8 cellular contexts compared by ENCODE assay signal in genomic region chr2:171921970-171922229, GRCh38. TPM values are rescaled to one million over a fixed set of nuclear protein-coding genes. Genes with fewer than 3 reads are reported as not detected.
DNase-seq lines count a peak whose midpoint lies in the region; ATAC-seq, FAIRE-seq and TF ChIP-seq lines count a peak whose summit lies in the region.

No MANE protein-coding gene starts in this region.

- no peak overlapping the region for H2AK5ac ChIP-seq in H1 (ENCODE audit: low read depth, low read length)

- no peak overlapping the region for H2BK120ac ChIP-seq in H1 (replicated peaks; ENCODE audit: low read depth, low read length)

- peak overlapping the region; percentile 88 for H3K27ac Mint-ChIP-seq in Calu3 (ENCODE audit: unreplicated experiment)

- intact Hi-C loops in Calu3 (cut with micrococcal nuclease; ENCODE audit: unreplicated experiment) (loop anchor here (10.0 kb wide), 1 partner anchor 183 kb away; the partner anchor contains the start of gene DLX2), ovary (cut with DNase I) (loop anchor here in 2 of 4 donors (10.0 kb wide), 1 partner anchor 163 kb away; the partner anchor contains the start of gene DLX1 (in 2 of the 2))

- CTCF ChIA-PET in Calu3 (lab: Charles Lee), result interaction anchor here (0.8 kb wide), 1 partner anchor 56 kb away, joined by 3 read pairs; no protein-coding TSS in a partner anchor
- CTCF ChIA-PET in H1 (lab: Charles Lee; ENCODE audit: partially characterized antibody), result interaction anchor here (0.6 to 2.2 kb wide), 3 partner anchors 9 to 283 kb away, joined by 3 to 7 read pairs (median 6); no protein-coding TSS in a partner anchor

- H3K9ac ChIP-seq in MM.1S (ENCODE audit: low read length), result peak overlapping the region; percentile 38; the same call in 1 of the 2 replicates
- peak overlapping the region in 3 of 4 experiments; percentile 59 to 62 (median 62); a peak in 5 of 7 replicates for H3K9ac ChIP-seq in H1 (replicated peaks in 1 of 4; ENCODE audit: extremely low read depth in 1 of 4, low read depth in 3 of 4, low read length in 3 of 4)

- H3K79me1 ChIP-seq in H1 (ENCODE audit: low read depth, low read length), result no peaks in the 10 kb centered on the region

- DNase-seq in Calu3 (no peak), MM.1S (no peak), H1 (ENCODE audit: low read depth in 1 of 2, low spot score in 2 of 2) (no peak), ovary (no peak), T-helper 9 cell (no peak), retina (no peak), COR-L47 (lab: John Stamatoyannopoulos, UW) (no peak)

- BruUV-seq in Calu3 (replicated peaks; lab: Mats Ljungman, UMichigan), result no TSS peak

- H3K4me1 ChIP-seq in MM.1S (ENCODE audit: low read length) (no peaks in the 10 kb centered on the region; the same call in 1 of the 2 replicates), H1 (replicated peaks in 1 of 4; ENCODE audit: control insufficient read depth in 3 of 4, insufficient read depth in 4 of 4, low read length in 3 of 4) (no peaks in the 10 kb centered on the region; a peak in 3 of 7 replicates), ovary (ENCODE audit: insufficient read depth) (peaks cover 7% of the 10 kb centered on the region)

- WGBS in H1 (ENCODE audit: extremely low coverage in 1 of 2, insufficient coverage in 1 of 2, insufficient read length in 1 of 2, insufficient replicate concordance in 2 of 2, low coverage in 1 of 2, low lambda C conversion rate in 2 of 2, missing lambda C conversion rate in 1 of 2), 2 experiments, result 18% methylated on average over 5 of the region's 5 CpGs; no CpG with 5 or more reads in 1 of the 2 experiments
- 9 to 18% (median 13%) methylated on average over 5 of the region's 5 CpGs for WGBS in ovary, 3 donors

- no peak overlapping the region for H3K4ac ChIP-seq in H1 (replicated peaks; ENCODE audit: insufficient read length, low read depth, low read length)

- TF ChIP-seq POLR2A in H1 (IDR thresholded peaks at IDR 0.05; ENCODE audit: control extremely low read depth in 1 of 2, low read depth in 2 of 2, low read length in 2 of 2) (no peak), ovary (IDR thresholded peaks at IDR 0.05) (no peak)

- no peak for TF ChIP-seq EP300 in H1 (IDR thresholded peaks at IDR 0.05; ENCODE audit: borderline replicate concordance in 1 of 2, low read depth in 2 of 2, low read length in 2 of 2)
- TF ChIP-seq EP300 in ovary (IDR thresholded peaks at IDR 0.05), result no peak

- H3K4me3 ChIP-seq in MM.1S (ENCODE audit: low read length), result peak overlapping the region; percentile 80
- H3K4me3 ChIP-seq in H1 (ENCODE audit: extremely low read depth in 1 of 4, insufficient read depth in 2 of 4, low read depth in 3 of 4, low read length in 4 of 4), result peak overlapping the region; percentile 27 to 98 (median 92); a peak in 7 of 8 replicates
- peak overlapping the region; percentile 89 for H3K4me3 ChIP-seq in ovary

- H2BK5ac ChIP-seq in H1 (ENCODE audit: low read depth, low read length), result no peak overlapping the region; the same call in 1 of the 2 replicates

- H4K5ac ChIP-seq in H1 (ENCODE audit: insufficient read length, low read depth, low read length), result no peak overlapping the region

- no peak overlapping the region for H2BK12ac ChIP-seq in H1 (ENCODE audit: low read depth, low read length)

- no peak overlapping the region for H2BK20ac ChIP-seq in H1 (ENCODE audit: low read length)

- H3K14ac ChIP-seq in H1 (ENCODE audit: insufficient read length), result no peak overlapping the region

- peak overlapping the region; percentile 67 for H2AFZ ChIP-seq in MM.1S (ENCODE audit: low read length)
- H2AFZ ChIP-seq in H1 (ENCODE audit: low read length), result peak overlapping the region; percentile 95

- H3K23me2 ChIP-seq in H1 (ENCODE audit: low read depth, low read length), result peaks cover 5% of the 10 kb centered on the region

- no peak for ATAC-seq in HG03039 (IDR thresholded peaks at IDR 0.05; ENCODE audit: unreplicated experiment)

- H3K27me3 Mint-ChIP-seq in Calu3 (ENCODE audit: unreplicated experiment), result no peaks in the 10 kb centered on the region

- peaks cover 8% of the 10 kb centered on the region for H3F3A ChIP-seq in MM.1S (ENCODE audit: insufficient read depth, low read length)

- H3K23ac ChIP-seq in H1 (ENCODE audit: insufficient read length), result no peak overlapping the region

- H4K8ac ChIP-seq in H1 (ENCODE audit: extremely low read depth, insufficient read depth, low read length), result no peak overlapping the region

- peak overlapping the region; percentile 52 for H3K4me2 ChIP-seq in MM.1S (ENCODE audit: low read depth, low read length)
- H3K4me2 ChIP-seq in H1 (ENCODE audit: insufficient read depth in 1 of 2, low read depth in 2 of 2, low read length in 2 of 2), result peak overlapping the region; percentile 74 to 75

- TF ChIP-seq RAD21 in H1 (IDR thresholded peaks at IDR 0.05 in 1 of 2, conservative IDR thresholded peaks at IDR 0.05 in 1 of 2; ENCODE audit: low read depth in 2 of 2, low read length in 2 of 2), result no peak

- H3K9me3 ChIP-seq in MM.1S (replicated peaks; ENCODE audit: insufficient read depth, low read length) (no peaks in the 10 kb centered on the region), H1 (ENCODE audit: insufficient read depth in 2 of 2, low read depth in 1 of 2, low read length in 1 of 2) (no peaks in the 10 kb centered on the region), ovary (no peaks in the 10 kb centered on the region)

- H4K20me1 ChIP-seq in MM.1S (ENCODE audit: insufficient read depth, low read length), result no peaks in the 10 kb centered on the region
- H4K20me1 ChIP-seq in H1 (replicated peaks in 1 of 2; ENCODE audit: control insufficient read depth in 1 of 2, insufficient read depth in 2 of 2, low read length in 2 of 2), result no peaks in the 10 kb centered on the region

- no peak for FAIRE-seq in H1 (lab: Jason Lieb, UNC)

- H3K36me3 ChIP-seq in MM.1S (replicated peaks; ENCODE audit: insufficient read depth, low read length) (no peaks in the 10 kb centered on the region; the same call in 1 of the 2 replicates), H1 (ENCODE audit: control insufficient read depth in 2 of 4, insufficient read depth in 4 of 4, low read length in 3 of 4) (peaks cover 0 to 11% (median 2%) of the 10 kb centered on the region in 4 experiments; a peak in 2 of 8 replicates), ovary (no peaks in the 10 kb centered on the region)

- H3K4me1 Mint-ChIP-seq in Calu3 (ENCODE audit: low read depth, unreplicated experiment), result peaks cover 18% of the 10 kb centered on the region

- peaks cover 26% of the 10 kb centered on the region for H3K36me3 Mint-ChIP-seq in Calu3 (ENCODE audit: insufficient read depth, unreplicated experiment)

- no peak overlapping the region for H4K91ac ChIP-seq in H1 (replicated peaks; ENCODE audit: insufficient read length, low read length)

- POLR2A ChIA-PET in H1 (lab: Charles Lee; ENCODE audit: partially characterized antibody), result interaction anchor here (0.5 to 2.8 kb wide), 7 partner anchors 9 to 198 kb away, joined by 3 to 13 read pairs (median 4); partner anchors contain the start of gene SLC25A12

- H2BK15ac ChIP-seq in H1 (ENCODE audit: low read length), result no peak overlapping the region

- peak overlapping the region; percentile 88 for H3K4me3 Mint-ChIP-seq in Calu3 (ENCODE audit: low read depth, unreplicated experiment)

- peak overlapping the region; percentile 86; the same call in 1 of the 2 replicates for H3K27ac ChIP-seq in MM.1S (ENCODE audit: low read length)
- peak overlapping the region; percentile 66; the same call in 1 of the 2 replicates for H3K27ac ChIP-seq in H1 (ENCODE audit: low read depth, low read length)
- peak overlapping the region; percentile 82 to 91 for H3K27ac ChIP-seq in ovary

- H3K27me3 ChIP-seq in MM.1S (replicated peaks; ENCODE audit: insufficient read depth, low read length) (no peaks in the 10 kb centered on the region), H1 (replicated peaks in 1 of 4; ENCODE audit: control insufficient read depth in 3 of 4, extremely low read depth in 1 of 4, insufficient read depth in 3 of 4, low read length in 3 of 4) (no peaks in the 10 kb centered on the region), ovary (no peaks in the 10 kb centered on the region)

- TF ChIP-seq CTCF in Calu3 (IDR thresholded peaks at IDR 0.05; ENCODE audit: unreplicated experiment) (no peak), MM.1S (IDR thresholded peaks at IDR 0.05; ENCODE audit: low read length) (no peak), H1 (IDR thresholded peaks at IDR 0.05; ENCODE audit: control extremely low read depth in 1 of 3, insufficient read depth in 1 of 3, low read depth in 1 of 3, low read length in 3 of 3) (no peak), ovary (IDR thresholded peaks at IDR 0.05) (no peak)

- H3K18ac ChIP-seq in H1 (ENCODE audit: extremely low read depth, low read length), result no peak overlapping the region

- no peaks in the 10 kb centered on the region for H3K9me3 Mint-ChIP-seq in Calu3 (ENCODE audit: low read depth, unreplicated experiment)

- peak overlapping the region; percentile 82 for H3K56ac ChIP-seq in H1 (replicated peaks; ENCODE audit: insufficient read length, low read depth, low read length)

- H3K79me2 ChIP-seq in MM.1S (ENCODE audit: low read length) (peaks cover 43% of the 10 kb centered on the region), H1 (ENCODE audit: control insufficient read depth in 1 of 2, insufficient read depth in 2 of 2, low read length in 2 of 2) (peaks cover 0 to 35% of the 10 kb centered on the region in 2 experiments; a peak in 2 of 4 replicates)

- H3K9me2 ChIP-seq in MM.1S (replicated peaks; ENCODE audit: insufficient read depth, low read length), result no peaks in the 10 kb centered on the region

RNA-seq across cellular contexts. Expression of gene HAT1, which starts 0.4 kb away (rescaled TPM):
- 58.2 and 64.3 TPM in 2 replicates for total RNA-seq in Calu3 (2022)
- 68.4 and 74.2 TPM in 2 replicates for total RNA-seq in H1 (2021; fragmentation: NEBNext Ultra II Directional; extraction: Animal tissue kit (Norgen Biotek cat#: 25700))
- polyA plus RNA-seq in H1 (2011; rRNA removed), result 21.2 and 44.6 TPM in 2 replicates
- 59.4 TPM for polyA plus RNA-seq in H1 (2011; cell fraction: cytosol; rRNA removed)
- 7.5 TPM for polyA plus RNA-seq in H1 (2011; cell fraction: nucleus; rRNA removed)
- 42.2 to 82.0 TPM (median 53.0 TPM) in 4 replicates for polyA plus RNA-seq in H1 (2012, experiment 1 of 2)
- 15.1 TPM for polyA plus RNA-seq in H1 (2012, experiment 2 of 2)
- 57.9 TPM for polyA plus RNA-seq in H1 (2013, experiment 1 of 2)
- 55.5 TPM for polyA plus RNA-seq in H1 (2013, experiment 2 of 2)
- 27.0 and 40.0 TPM in 2 replicates for polyA minus RNA-seq in H1 (2011; rRNA and poly(A)+ RNA removed)
- polyA minus RNA-seq in H1 (2011; cell fraction: cytosol; rRNA and poly(A)+ RNA removed), result 21.9 TPM
- polyA minus RNA-seq in H1 (2011; cell fraction: nucleus; rRNA and poly(A)+ RNA removed), result 27.7 TPM
- total RNA-seq in ovary, result 10 to 100 TPM; 22.7 to 46.1 (median 35.2) TPM
- polyA plus RNA-seq in ovary, result 10 to 100 TPM; 30.1 to 31.4 TPM

RNA-seq across cellular contexts. Expression of gene SLC25A12, which starts 27.9 kb away (rescaled TPM):
- total RNA-seq in Calu3 (2022) (11.9 and 17.8 TPM in 2 replicates), ovary (10 to 100 TPM; 15.6 to 34.1 (median 23.6) TPM)
- 9.9 and 10.2 TPM in 2 replicates for total RNA-seq in H1 (2021; fragmentation: NEBNext Ultra II Directional; extraction: Animal tissue kit (Norgen Biotek cat#: 25700))
- polyA plus RNA-seq in H1 (2011; rRNA removed) (5.3 and 7.7 TPM in 2 replicates), ovary (10 to 100 TPM; 18.5 to 21.6 TPM)
- polyA plus RNA-seq in H1 (2011; cell fraction: cytosol; rRNA removed), result 7.1 TPM
- polyA plus RNA-seq in H1 (2011; cell fraction: nucleus; rRNA removed), result 10.4 TPM
- polyA plus RNA-seq in H1 (2012, experiment 1 of 2), result 5.9 to 8.3 TPM (median 7.7 TPM) in 4 replicates
- 0.92 TPM for polyA plus RNA-seq in H1 (2012, experiment 2 of 2)
- 4.2 TPM for polyA plus RNA-seq in H1 (2013, experiment 1 of 2)
- 4.0 TPM for polyA plus RNA-seq in H1 (2013, experiment 2 of 2)
- 13.5 and 17.1 TPM in 2 replicates for polyA minus RNA-seq in H1 (2011; rRNA and poly(A)+ RNA removed)
- 6.2 TPM for polyA minus RNA-seq in H1 (2011; cell fraction: cytosol; rRNA and poly(A)+ RNA removed)
- polyA minus RNA-seq in H1 (2011; cell fraction: nucleus; rRNA and poly(A)+ RNA removed), result 13.5 TPM
